ENCODE assay signal across 8 cellular contexts in genomic region chr19:55080121-55080914, GRCh38. TPM values are rescaled to one million over a fixed set of nuclear protein-coding genes. Genes with fewer than 3 reads are reported as not detected.
DNase-seq lines count a peak whose midpoint lies in the region; ATAC-seq and TF ChIP-seq lines count a peak whose summit lies in the region.

No MANE protein-coding gene starts in this region.

- peaks cover 42 to 68% of the 10 kb centered on the region in 2 donors for H3K27me3 Mint-ChIP-seq in CD8-positive, alpha-beta memory T cell

- H3K9ac ChIP-seq in NT2/D1 (ENCODE audit: insufficient read length, low read depth), result peak overlapping the region; percentile 79

- H3K4me1 Mint-ChIP-seq in CD8-positive, alpha-beta memory T cell, result peaks cover 16 to 34% (median 22%) of the 10 kb centered on the region in 3 donors

- peak overlapping the region; percentile 90 for H3K4me3 ChIP-seq in CD8-positive, alpha-beta memory T cell (ENCODE audit: low read length)
- H3K4me3 ChIP-seq in NT2/D1 (ENCODE audit: insufficient read length, low read depth) (peak overlapping the region; percentile 68), fibroblast of the aortic adventitia (ENCODE audit: low read depth, low read length) (peak overlapping the region; percentile 5)

- H3K36me3 ChIP-seq in CD8-positive, alpha-beta memory T cell (ENCODE audit: insufficient read depth, low read length), result no peaks in the 10 kb centered on the region
- H3K36me3 ChIP-seq in NT2/D1 (ENCODE audit: insufficient read depth, insufficient read length, low read length), result no peaks in the 10 kb centered on the region

- H3K27ac ChIP-seq in CD8-positive, alpha-beta memory T cell (ENCODE audit: low read depth, low read length), result peak overlapping the region; percentile 70

- no peak for TF ChIP-seq CTCF in fibroblast of the aortic adventitia (IDR thresholded peaks at IDR 0.05; ENCODE audit: insufficient read depth, low read length)
- no peak for TF ChIP-seq CTCF in omental fat pad (IDR thresholded peaks at IDR 0.05)

- peak; percentile 43 to 64 (median 52) for DNase-seq in CD8-positive, alpha-beta memory T cell
- DNase-seq in HT-29 (ENCODE audit: low spot score) (peak; percentile 96), NT2/D1 (ENCODE audit: low read depth, low spot score) (no peak), fibroblast of the aortic adventitia (ENCODE audit: low read depth) (peak; percentile 41), omental fat pad (ENCODE audit: low spot score) (no peak), occipital lobe (lab: John Stamatoyannopoulos, UW) (no peak)
- peak; percentile 81 to 84 for DNase-seq in activated T-cell treated with anti-CD3 and anti-CD28 coated beads, Interleukin-2, amount 50 U/mL, for 48 hours

- ATAC-seq in omental fat pad (ENCODE audit: low FRiP score) (peak; percentile 28), GM21390 (IDR thresholded peaks at IDR 0.05; ENCODE audit: unreplicated experiment) (no peak)

- no peaks in the 10 kb centered on the region for H3K36me3 Mint-ChIP-seq in CD8-positive, alpha-beta memory T cell

- no peaks in the 10 kb centered on the region for H3K9me3 ChIP-seq in CD8-positive, alpha-beta memory T cell (ENCODE audit: low read length)
- H3K9me3 ChIP-seq in NT2/D1 (ENCODE audit: insufficient read depth, low read length), result no peaks in the 10 kb centered on the region

- POLR2A ChIA-PET in CD8-positive, alpha-beta memory T cell (lab: Charles Lee), result interaction anchor here (0.6 to 0.8 kb wide), 3 partner anchors 16 to 1234 kb away, joined by 3 to 4 read pairs (median 3); partner anchors contain the start of gene ZSCAN5A

- CTCF ChIA-PET in CD8-positive, alpha-beta memory T cell (lab: Charles Lee), result interaction anchor here (0.6 to 0.9 kb wide), 2 partner anchors 61 to 424 kb away, joined by 4 read pairs; no protein-coding TSS in a partner anchor

- H3K27ac Mint-ChIP-seq in CD8-positive, alpha-beta memory T cell, result peak overlapping the region in 7 of 8 donors; percentile 17 to 89 (median 71)

- H3K27me3 ChIP-seq in CD8-positive, alpha-beta memory T cell (ENCODE audit: insufficient read depth, low read length, poor library complexity, severe bottlenecking), result peaks cover 21% of the 10 kb centered on the region
- H3K27me3 ChIP-seq in NT2/D1 (ENCODE audit: insufficient read depth, insufficient read length), result peaks cover 38% of the 10 kb centered on the region

- H3K4me1 ChIP-seq in CD8-positive, alpha-beta memory T cell (ENCODE audit: insufficient read depth, low read length), result peaks cover 28% of the 10 kb centered on the region
- H3K4me1 ChIP-seq in NT2/D1 (ENCODE audit: insufficient read depth, insufficient read length), result peaks cover 3% of the 10 kb centered on the region

- peaks cover 0 to 2% (median 0%) of the 10 kb centered on the region in 5 donors for H3K9me3 Mint-ChIP-seq in CD8-positive, alpha-beta memory T cell

- H3K4me3 Mint-ChIP-seq in CD8-positive, alpha-beta memory T cell, result peak overlapping the region; percentile 83 to 93 (median 86)

RNA-seq across cellular contexts. Expression of gene EPS8L1, which starts 4.6 kb away (rescaled TPM):
- under 1 TPM; 0.27 to 0.74 TPM for total RNA-seq in CD8-positive, alpha-beta memory T cell
- 0.28 TPM for polyA plus RNA-seq in CD8-positive, alpha-beta memory T cell
- total RNA-seq in HT-29 (2014; rRNA removed; shearing (Covaris generic)), result 543 and 612 TPM in 2 replicates
- 0.63 and 1.5 TPM in 2 replicates for total RNA-seq in fibroblast of the aortic adventitia (ENCODE audit: low replicate concordance)
- 10 to 100 TPM in 2 of 4 donors, 1 to 10 TPM in 1, under 1 TPM in 1; 0.95 to 41.7 (median 15.5) TPM for total RNA-seq in omental fat pad
- total RNA-seq in occipital lobe, result 0.62 TPM

RNA-seq across cellular contexts. Expression of gene RDH13, which starts 17.4 kb away (rescaled TPM):
- total RNA-seq in CD8-positive, alpha-beta memory T cell, result 10 to 100 TPM; 21.4 to 22.2 TPM
- polyA plus RNA-seq in CD8-positive, alpha-beta memory T cell, result 15.8 TPM
- 107 and 119 TPM in 2 replicates for total RNA-seq in HT-29 (2014; rRNA removed; shearing (Covaris generic))
- total RNA-seq in fibroblast of the aortic adventitia (ENCODE audit: low replicate concordance) (4.9 and 9.1 TPM in 2 replicates), omental fat pad (10 to 100 TPM in 2 of 4 donors, 1 to 10 TPM in 2; 8.2 to 14.1 (median 10.8) TPM), occipital lobe (15.0 TPM)

RNA-seq across cellular contexts. Expression of gene PPP1R12C, which starts 37.1 kb away (rescaled TPM):
- total RNA-seq in CD8-positive, alpha-beta memory T cell, result 10 to 100 TPM; 95.4 to 98.3 TPM
- polyA plus RNA-seq in CD8-positive, alpha-beta memory T cell, result 7.7 TPM
- total RNA-seq in HT-29 (2014; rRNA removed; shearing (Covaris generic)), result 227 and 261 TPM in 2 replicates
- total RNA-seq in fibroblast of the aortic adventitia (ENCODE audit: low replicate concordance) (46.3 and 75.2 TPM in 2 replicates), omental fat pad (100 to 1,000 TPM in 2 of 4 donors, 10 to 100 TPM in 2; 59.9 to 127 (median 107) TPM), occipital lobe (20.7 TPM)

RNA-seq across cellular contexts. Expression of gene GP6, which starts 42.3 kb away (rescaled TPM):
- not detected for total RNA-seq in CD8-positive, alpha-beta memory T cell
- polyA plus RNA-seq in CD8-positive, alpha-beta memory T cell, result 0.21 TPM
- total RNA-seq in HT-29 (2014; rRNA removed; shearing (Covaris generic)), result 0.05 TPM in 1 of 2 replicates, not detected in the other
- total RNA-seq in fibroblast of the aortic adventitia (ENCODE audit: low replicate concordance), result not detected in 2 replicates
- total RNA-seq in omental fat pad, result under 1 TPM in 1 of 4 donors, not detected in 3; 0.56 TPM
- total RNA-seq in occipital lobe, result 0.47 TPM

Comparison
In these comparisons a context has a peak if more than half of its experiments do, and no peak if none do; other contexts are left out.
1. DNase-seq: peak in CD8-positive, alpha-beta memory T cell (5 of 5), HT-29 (single experiment), activated T-cell treated with anti-CD3 and anti-CD28 coated beads, Interleukin-2, amount 50 U/mL, for 48 hours (2 of 2) and fibroblast of the aortic adventitia (single experiment); none in NT2/D1 (single experiment), omental fat pad (single experiment) and occipital lobe (single experiment).
2. H3K4me3 ChIP-seq: peak in every context shown above with its lines; median percentile 90 in CD8-positive, alpha-beta memory T cell; 68 in NT2/D1; 5 in fibroblast of the aortic adventitia.
3. RNA of gene EPS8L1, which starts 4.6 kb away (total RNA-seq): 543 to 612 TPM in HT-29; 0.95 to 41.7 TPM in omental fat pad, 0.27 to 0.74 TPM in CD8-positive, alpha-beta memory T cell, 0.63 to 1.5 TPM in fibroblast of the aortic adventitia and 0.62 TPM in occipital lobe (single experiment); every median in the first group is over 10 times any median in the second.